In genomic region chr22:23068096-23068831, GRCh38 we compare ENCODE assay signal across 14 cellular contexts. TPM values are rescaled to one million over a fixed set of nuclear protein-coding genes. Genes with fewer than 3 reads are reported as not detected.
DNase-seq lines count a peak whose midpoint lies in the region; ATAC-seq, FAIRE-seq and TF ChIP-seq lines count a peak whose summit lies in the region.
"Had no signal": no experiment of that assay in that cellular context is flagged by ENCODE, and none has a peak within 500 bp of the region (broad histone marks: within the 10 kb centered on the region; RNA-seq: fewer than 3 reads in every experiment).

No MANE protein-coding gene starts in this region.

- H3K27me3 ChIP-seq in H7 (ENCODE audit: control insufficient read depth, insufficient read depth, low read length) (peaks cover 32% of the 10 kb centered on the region), spleen (replicated peaks in 1 of 7) (peaks cover 0 to 37% (median 4%) of the 10 kb centered on the region in 7 donors), Karpas-422 (ENCODE audit: low read length) (no peaks in the 10 kb centered on the region)

- ATAC-seq in WTC11 (no peak), GM18519 (IDR thresholded peaks at IDR 0.05; ENCODE audit: low FRiP score, unreplicated experiment) (no peak)

- no peak overlapping the region for H3K4me2 ChIP-seq in Karpas-422 (ENCODE audit: low read depth, low read length, poor library complexity, severe bottlenecking)
- H3K4me2 ChIP-seq: SK-N-SH had no signal

- FAIRE-seq in kidney (lab: Jason Lieb, UNC): no peak
- FAIRE-seq: GM19239 had no signal

- no peaks in the 10 kb centered on the region for H3K9me2 ChIP-seq in Karpas-422 (replicated peaks; ENCODE audit: insufficient read depth, low read length)
- H3K9me2 ChIP-seq: SK-N-SH had no signal

- peaks cover 27% of the 10 kb centered on the region for H3K79me2 ChIP-seq in Karpas-422 (ENCODE audit: low read length)

- H3K4me1 Mint-ChIP-seq in WTC11: peaks cover 17% of the 10 kb centered on the region

- DNase-seq in H7 (peak; percentile 11), WTC11 (ENCODE audit: low spot score) (peak; percentile 4), kidney (peak; percentile 60), spleen (peak; percentile 58), NCI-H2196 (lab: John Stamatoyannopoulos, UW; ENCODE audit: unreplicated experiment) (no peak), Karpas-422 (no peak)
- DNase-seq: brain microvascular endothelial cell; immature natural killer cell; NCI-H2227 treated with DMSO at 0.1 percent for 48 hours; SK-N-SH; stimulated activated CD4-positive, alpha-beta T cell treated with anti-CD3 and anti-CD28 coated beads, Interleukin-2, amount 100 ng/mL, for 24 hours had no signal

- H3K9me3 ChIP-seq in kidney (ENCODE audit: control insufficient read depth in 1 of 2, low read length in 2 of 2) (no peaks in the 10 kb centered on the region), spleen (no peaks in the 10 kb centered on the region), Karpas-422 (ENCODE audit: low read length) (no peaks in the 10 kb centered on the region)
- H3K9me3 ChIP-seq: SK-N-SH had no signal

- POLR2A ChIA-PET in WTC11 (lab: Charles Lee): no interaction called here

- TF ChIP-seq POLR2A in spleen (IDR thresholded peaks at IDR 0.05): no peak

- TF ChIP-seq CTCF in WTC11 (IDR thresholded peaks at IDR 0.05): no peak
- TF ChIP-seq CTCF in kidney (IDR thresholded peaks at IDR 0.05; ENCODE audit: borderline replicate concordance, extremely low read depth, insufficient read depth): no peak
- TF ChIP-seq CTCF in spleen (IDR thresholded peaks at IDR 0.05 in 8 of 11, conservative IDR thresholded peaks at IDR 0.05 in 3 of 11): no peak

- no peak overlapping the region for H3K4me3 ChIP-seq in H7 (ENCODE audit: insufficient read depth, low read depth, low read length)
- no peak overlapping the region for H3K4me3 ChIP-seq in kidney (ENCODE audit: low read length in 2 of 2)
- no peak overlapping the region for H3K4me3 ChIP-seq in spleen
- H3K4me3 ChIP-seq in Karpas-422 (ENCODE audit: low read length): no peak overlapping the region

- 68 to 80% (median 73%) methylated on average over 7 to 8 of the region's 8 CpGs for WGBS in spleen, 5 donors

- peaks cover 46% of the 10 kb centered on the region for H3K27me3 Mint-ChIP-seq in WTC11 (ENCODE audit: low read depth)

- no peaks in the 10 kb centered on the region for H3K9me3 Mint-ChIP-seq in WTC11
- H3K9me3 Mint-ChIP-seq: activated T-helper 1 cell treated with anti-CD3 and anti-CD28 coated beads, Interleukin-12 subunit alpha, Interleukin-12 subunit beta, Interleukin-2, Interleukin-4 antibody, amounts not matched to agents 30 ng/mL and 10 ng/mL and 1 ng/mL, durations not matched to agents 14 hours and 24 hours and 36 hours; immature natural killer cell had no signal

- no peaks in the 10 kb centered on the region for H3K36me3 ChIP-seq in H7 (replicated peaks; ENCODE audit: control insufficient read depth, insufficient read depth, low read length)
- H3K36me3 ChIP-seq in kidney (ENCODE audit: control insufficient read depth in 1 of 2, insufficient read depth in 2 of 2, low read length in 2 of 2): no peaks in the 10 kb centered on the region
- no peaks in the 10 kb centered on the region for H3K36me3 ChIP-seq in spleen
- H3K36me3 ChIP-seq in Karpas-422 (ENCODE audit: insufficient read depth, low read length): no peaks in the 10 kb centered on the region
- H3K36me3 ChIP-seq: brain microvascular endothelial cell had no signal

- H3K36me3 Mint-ChIP-seq in WTC11: no peaks in the 10 kb centered on the region
- H3K36me3 Mint-ChIP-seq: immature natural killer cell had no signal

- no peak overlapping the region for H3K9ac ChIP-seq in kidney (ENCODE audit: low read length in 2 of 2)
- H3K9ac ChIP-seq in Karpas-422 (ENCODE audit: low read length): no peak overlapping the region
- H3K9ac ChIP-seq: SK-N-SH had no signal

- intact Hi-C loops in kidney (cut with DNase I): no loop called here
- intact Hi-C loops in spleen (cut with DNase I; ENCODE audit: low total_unique reads): no loop called here

- H3K27ac Mint-ChIP-seq in WTC11: no peak overlapping the region
- H3K27ac Mint-ChIP-seq: activated T-helper 1 cell treated with anti-CD3 and anti-CD28 coated beads, Interleukin-12 subunit alpha, Interleukin-12 subunit beta, Interleukin-2, Interleukin-4 antibody, amounts not matched to agents 30 ng/mL and 10 ng/mL and 1 ng/mL, durations not matched to agents 14 hours and 24 hours and 36 hours had no signal

- H3K27ac ChIP-seq in kidney (ENCODE audit: low read depth in 2 of 2, low read length in 2 of 2) (no peak overlapping the region), spleen (no peak overlapping the region), Karpas-422 (ENCODE audit: low read length) (no peak overlapping the region)
- H3K27ac ChIP-seq: brain microvascular endothelial cell had no signal

- CTCF ChIA-PET in WTC11 (lab: Charles Lee): interaction anchor here (1.2 to 3.9 kb wide), 4 partner anchors 35 to 453 kb away, joined by 3 to 36 read pairs (median 8); no protein-coding TSS in a partner anchor

- peaks cover 16% of the 10 kb centered on the region; the same call in 1 of the 2 replicates for H4K20me1 ChIP-seq in Karpas-422 (ENCODE audit: insufficient read depth, low read depth, low read length)

- H2AFZ ChIP-seq in Karpas-422 (ENCODE audit: low read length): no peak overlapping the region

- H3K4me3 Mint-ChIP-seq in WTC11: no peak overlapping the region

- H3K4me1 ChIP-seq in kidney (ENCODE audit: control insufficient read depth in 1 of 2, insufficient read depth in 1 of 2, low read depth in 1 of 2, low read length in 2 of 2): peaks cover 0 to 7% of the 10 kb centered on the region in 2 donors
- H3K4me1 ChIP-seq in spleen: peaks cover 8 to 39% (median 21%) of the 10 kb centered on the region in 6 donors
- H3K4me1 ChIP-seq in Karpas-422 (ENCODE audit: low read length): peaks cover 51% of the 10 kb centered on the region

TF ChIP-seq in WTC11, 78 proteins besides CTCF, POLR2A, EP300 and RAD21 (continues in another document):
- TF ChIP-seq USF1 (CRISPR knock-in tag; IDR thresholded peaks at IDR 0.05): no peak
- TF ChIP-seq NR1H2 (CRISPR knock-in tag; IDR thresholded peaks at IDR 0.05): no peak
- TF ChIP-seq PREB (CRISPR knock-in tag; IDR thresholded peaks at IDR 0.05; ENCODE audit: borderline replicate concordance): no peak
- TF ChIP-seq ATF2 (CRISPR knock-in tag; IDR thresholded peaks at IDR 0.05; ENCODE audit: borderline replicate concordance, low read depth): no peak
- TF ChIP-seq NFATC4 (CRISPR knock-in tag; IDR thresholded peaks at IDR 0.05): no peak
- TF ChIP-seq STAT6 (CRISPR knock-in tag; conservative IDR thresholded peaks at IDR 0.05; ENCODE audit: low read depth): no peak
- TF ChIP-seq RORB (CRISPR knock-in tag; IDR thresholded peaks at IDR 0.05): no peak

RNA-seq across cellular contexts. Expression of gene GNAZ, which starts 2.1 kb away (rescaled TPM):
- total RNA-seq in H7 (2014; rRNA removed; shearing (Covaris generic)): 18.0 and 24.4 TPM in 2 replicates
- total RNA-seq in WTC11 (2021) (9.9 to 11.4 TPM (median 11.0 TPM) in 3 replicates), kidney (5.7 TPM), spleen (10 to 100 TPM in 2 of 7 donors, 1 to 10 TPM in 5; 4.4 to 11.8 (median 7.6) TPM)
- polyA plus RNA-seq in kidney (ENCODE audit: insufficient read depth, low read depth, low replicate concordance) (3.7 TPM), spleen (1 to 10 TPM; 2.3 to 5.7 (median 2.8) TPM)
- total RNA-seq in Karpas-422 (2014; rRNA removed; shearing (Covaris generic); ENCODE audit: low replicate concordance): 33.0 and 33.8 TPM in 2 replicates

Comparison
In these comparisons a context has a peak if more than half of its experiments do, and no peak if none do; other contexts are left out.
1. DNase-seq: peak in H7 (single experiment), WTC11 (single experiment), kidney (single experiment) and spleen (single experiment); none in NCI-H2196 (single experiment) and Karpas-422 (single experiment).